In the genomic region with DNA sequence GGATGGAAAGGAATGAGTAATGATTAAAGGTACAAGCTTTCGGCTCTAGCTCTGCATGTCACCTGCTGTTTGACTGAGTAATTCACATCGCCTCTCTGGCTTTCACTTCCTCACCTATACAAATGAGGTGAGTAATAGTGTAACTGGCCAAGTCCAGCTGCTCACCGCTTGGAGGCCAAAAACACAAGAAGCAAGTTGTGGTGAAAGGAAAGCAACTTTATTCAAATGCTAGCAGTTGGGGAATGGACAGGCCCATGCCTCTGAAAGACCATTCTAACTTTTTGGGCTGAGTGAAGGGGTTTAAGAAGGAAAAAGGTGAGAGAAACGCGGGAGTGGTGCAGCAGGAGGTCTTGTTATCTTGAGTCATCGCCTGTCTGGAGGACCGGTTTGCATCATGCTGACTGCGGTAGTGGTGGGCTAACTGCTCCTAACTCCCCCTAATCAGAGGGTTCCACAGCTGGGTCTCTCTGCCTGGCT, we compare ENCODE assay signal across 10 cellular contexts. TPM values are rescaled to one million over a fixed set of nuclear protein-coding genes. Genes with fewer than 3 reads are reported as not detected.
A peak's percentile ranks its signal among the peaks of the same experiment; 100 is the strongest.
DNase-seq lines count a peak whose midpoint lies in the region; ATAC-seq, FAIRE-seq and TF ChIP-seq lines count a peak whose summit lies in the region.
"Had no signal": no experiment of that assay in that cellular context is flagged by ENCODE, and none has a peak within 500 bp of the region (broad histone marks: within the 10 kb centered on the region; RNA-seq: fewer than 3 reads in every experiment).

No MANE protein-coding gene starts in this region.

- DNase-seq in NCI-H524 (lab: John Stamatoyannopoulos, UW), result no peak
- DNase-seq in Caco-2, result no peak
- no peak for DNase-seq in NCI-H1105 treated with DMSO at 0.1 percent for 48 hours (lab: John Stamatoyannopoulos, UW)
- DNase-seq in D721Med (ENCODE audit: insufficient read length, low spot score), result no peak

- no peaks in the 10 kb centered on the region; the same call in 1 of the 2 replicates for H3K4me1 ChIP-seq in Caco-2

- no peak overlapping the region for H3K4me3 Mint-ChIP-seq in Caco-2 (ENCODE audit: unreplicated experiment)
- H3K4me3 Mint-ChIP-seq: dendritic cell treated with granulocyte-macrophage colony-stimulating factor and Interleukin-4, amounts not matched to agents 40 ng/mL and 50 ng/mL, for 4 days; T-helper 1 cell treated with Interleukin-12 subunit alpha and Interleukin-12 subunit beta and Interleukin-4 antibody, amounts not matched to agents 30 μg/mL and 1 μg/mL, for 36 hours had no signal

- no peaks in the 10 kb centered on the region for H3K27me3 ChIP-seq in Caco-2 (replicated peaks; ENCODE audit: control insufficient read depth, insufficient read depth, low read length)

- peaks cover 12% of the 10 kb centered on the region for H3K4me1 Mint-ChIP-seq in Caco-2 (ENCODE audit: low read depth, unreplicated experiment)

- H3K9me3 ChIP-seq in Caco-2, result no peaks in the 10 kb centered on the region

- H3K36me3 ChIP-seq in Caco-2 (ENCODE audit: control insufficient read depth, insufficient read depth, low read length), result no peaks in the 10 kb centered on the region

- peak; percentile 95 for ATAC-seq in GM18505 (IDR thresholded peaks at IDR 0.05; ENCODE audit: unreplicated experiment)
- peak; percentile 97 for ATAC-seq in GM21390 (IDR thresholded peaks at IDR 0.05; ENCODE audit: unreplicated experiment)
- ATAC-seq in HG03354 (IDR thresholded peaks at IDR 0.05; ENCODE audit: poor library complexity, severe bottlenecking, unreplicated experiment), result peak; percentile 99
- ATAC-seq in esophagus mucosa, result peak; percentile 95

- no peaks in the 10 kb centered on the region for H3K9me3 Mint-ChIP-seq in Caco-2 (ENCODE audit: unreplicated experiment)
- H3K9me3 Mint-ChIP-seq: dendritic cell treated with granulocyte-macrophage colony-stimulating factor and Interleukin-4, amounts not matched to agents 40 ng/mL and 50 ng/mL, for 4 days; T-helper 1 cell treated with Interleukin-12 subunit alpha and Interleukin-12 subunit beta and Interleukin-4 antibody, amounts not matched to agents 30 μg/mL and 1 μg/mL, for 36 hours had no signal

- peaks cover 6% of the 10 kb centered on the region for H3K27me3 Mint-ChIP-seq in Caco-2 (ENCODE audit: insufficient read depth, unreplicated experiment)

- no TSS peak for BruUV-seq in Caco-2 (replicated peaks; lab: Mats Ljungman, UMichigan)

- TF ChIP-seq CTCF in Caco-2 (IDR thresholded peaks at IDR 0.05; ENCODE audit: insufficient read depth in 1 of 2, low read depth in 1 of 2, low read length in 1 of 2, severe bottlenecking in 1 of 2, unreplicated experiment in 1 of 2), result no peak
- TF ChIP-seq CTCF in D721Med (IDR thresholded peaks at IDR 0.05; ENCODE audit: insufficient read depth, missing control alignments), result no peak

- H3K27ac Mint-ChIP-seq in Caco-2 (ENCODE audit: unreplicated experiment), result no peak overlapping the region
- H3K27ac Mint-ChIP-seq: dendritic cell treated with granulocyte-macrophage colony-stimulating factor and Interleukin-4, amounts not matched to agents 40 ng/mL and 50 ng/mL, for 4 days; T-helper 1 cell treated with Interleukin-12 subunit alpha and Interleukin-12 subunit beta and Interleukin-4 antibody, amounts not matched to agents 30 μg/mL and 1 μg/mL, for 36 hours had no signal

- H3K4me3 ChIP-seq in Caco-2 (ENCODE audit: low read depth, low read length), result no peak overlapping the region

- POLR2A ChIA-PET in Caco-2 (lab: Charles Lee), result no interaction called here

- TF ChIP-seq POLR2A in GM18505 (IDR thresholded peaks at IDR 0.05; ENCODE audit: borderline replicate concordance, extremely low read depth, insufficient read depth, insufficient read length), result peak; percentile 25

- intact Hi-C loops in Caco-2 (cut with micrococcal nuclease; ENCODE audit: unreplicated experiment), result no loop called here

- CTCF ChIA-PET in Caco-2 (lab: Charles Lee), result no interaction called here

- FAIRE-seq in D721Med (lab: Jason Lieb, UNC), result no peak

- no peaks in the 10 kb centered on the region for H3K36me3 Mint-ChIP-seq in Caco-2 (ENCODE audit: insufficient read depth, unreplicated experiment)

RNA-seq across cellular contexts. Expression of a gene that starts 45.7 kb away (rescaled TPM):
- total RNA-seq in esophagus mucosa (45.8 TPM), Caco-2 (2022) (165 and 181 TPM in 2 replicates)

RNA-seq across cellular contexts. Expression of a gene that starts 51.3 kb away (rescaled TPM):
- total RNA-seq in esophagus mucosa, result not detected
- total RNA-seq in Caco-2 (2022), result not detected in 2 replicates
